In the genomic region with DNA sequence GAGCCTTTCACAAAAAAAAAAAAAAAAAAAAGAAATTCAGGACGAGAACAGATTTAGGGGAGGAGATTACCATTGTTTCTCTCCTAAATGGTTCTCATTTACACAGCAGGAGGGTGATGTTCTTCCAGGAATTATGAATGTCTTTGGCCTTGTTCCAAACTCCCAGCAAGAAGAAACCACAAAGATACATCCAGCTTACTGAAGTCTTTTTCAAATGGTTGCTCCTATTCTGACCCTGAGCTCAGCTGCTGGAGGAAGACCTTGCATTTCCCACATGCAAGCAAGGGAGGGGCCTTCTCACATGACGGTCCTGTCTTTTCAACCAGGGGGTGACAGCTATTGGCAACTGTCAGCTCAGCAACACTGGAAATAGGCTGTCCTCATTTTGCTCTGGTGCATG, we compare ENCODE assay signal across 8 cellular contexts.
DNase-seq lines count a peak whose midpoint lies in the region; ATAC-seq, FAIRE-seq and TF ChIP-seq lines count a peak whose summit lies in the region.

No MANE protein-coding gene starts in this region.

- H3K36me3 ChIP-seq in ovary (no peaks in the 10 kb centered on the region), WERI-Rb-1 (no peaks in the 10 kb centered on the region)

- TF ChIP-seq POLR2A in ovary (IDR thresholded peaks at IDR 0.05), result no peak
- no peak for TF ChIP-seq POLR2A in H54 (IDR thresholded peaks at IDR 0.05; ENCODE audit: low read depth, low read length)

- peaks cover 8% of the 10 kb centered on the region for H3K4me1 ChIP-seq in ovary (ENCODE audit: insufficient read depth)

- FAIRE-seq in H54 (lab: Jason Lieb, UNC), result no peak

- H3K27me3 ChIP-seq in ovary (no peaks in the 10 kb centered on the region), WERI-Rb-1 (ENCODE audit: insufficient read depth, low read depth, severe bottlenecking) (no peaks in the 10 kb centered on the region)

- ATAC-seq in HG02642 (IDR thresholded peaks at IDR 0.05; ENCODE audit: poor library complexity, unreplicated experiment), result no peak

- intact Hi-C loops in ovary (cut with DNase I), result loop anchor here in 2 of 4 donors (5.0 to 10.0 kb wide), 2 partner anchors 54 to 204 kb away; a partner anchor contains a TSS

- peak; percentile 10 for DNase-seq in HCEC 1CT
- DNase-seq in NCI-H2171 (lab: John Stamatoyannopoulos, UW), result peak; percentile 97
- DNase-seq in choroid plexus epithelial cell (ENCODE audit: low read depth), result peak; percentile 94
- DNase-seq in ovary, result peak in 4 of 5 donors; percentile 36 to 49 (median 47)
- no peak for DNase-seq in H54 (ENCODE audit: insufficient read length, low spot score)
- no peak for DNase-seq in WERI-Rb-1
- DNase-seq in D341Med (ENCODE audit: low spot score), result no peak

- no peak overlapping the region for H3K4me3 ChIP-seq in choroid plexus epithelial cell (ENCODE audit: low read depth, low read length)
- H3K4me3 ChIP-seq in ovary, result no peak overlapping the region
- H3K4me3 ChIP-seq in WERI-Rb-1 (ENCODE audit: low read depth, low read length), result no peak overlapping the region

- H3K27ac ChIP-seq in ovary (peak overlapping the region in 1 of 2 donors; percentile 77), WERI-Rb-1 (no peak overlapping the region)

- TF ChIP-seq CTCF in choroid plexus epithelial cell (conservative IDR thresholded peaks at IDR 0.05; ENCODE audit: low read depth, low read length) (no peak), ovary (IDR thresholded peaks at IDR 0.05) (peak in 1 of 3 donors; percentile 10), WERI-Rb-1 (IDR thresholded peaks at IDR 0.05; ENCODE audit: low read depth, low read length) (no peak)

- H3K9me3 ChIP-seq in ovary (no peaks in the 10 kb centered on the region), WERI-Rb-1 (ENCODE audit: severe bottlenecking) (no peaks in the 10 kb centered on the region)

- 8 to 10% (median 8%) methylated on average over 2 of the region's 2 CpGs for WGBS in ovary, 3 donors

- no peak for TF ChIP-seq EP300 in ovary (IDR thresholded peaks at IDR 0.05)

Comparison
In these comparisons a context has a peak if more than half of its experiments do, and no peak if none do; other contexts are left out.
1. DNase-seq: peak in HCEC 1CT (single experiment), NCI-H2171 (single experiment), choroid plexus epithelial cell (single experiment) and ovary (4 of 5); none in H54 (single experiment), WERI-Rb-1 (single experiment) and D341Med (single experiment).